40 cellular contexts compared by ENCODE assay signal in genomic region chrX:8126092-8126491, GRCh38. TPM values are rescaled to one million over a fixed set of nuclear protein-coding genes. Genes with fewer than 3 reads are reported as not detected.
"Had no signal": no experiment of that assay in that cellular context is flagged by ENCODE, and none has a peak within 500 bp of the region (broad histone marks: within the 10 kb centered on the region; RNA-seq: fewer than 3 reads in every experiment).

No MANE protein-coding gene starts in this region.

- H3K9me3 Mint-ChIP-seq: activated B cell treated with CpG ODN at 0.5 μM for 24 hours; activated CD4-positive, alpha-beta memory T cell treated with anti-CD3 and anti-CD28 coated beads for 36 hours; activated CD8-positive, alpha-beta T cell treated with anti-CD3 and anti-CD28 coated beads for 36 hours; activated naive CD4-positive, alpha-beta T cell treated with anti-CD3 and anti-CD28 coated beads for 36 hours; activated naive CD4-positive, alpha-beta T cell treated with anti-CD3 and anti-CD28 coated beads, Interleukin-2, amount 50 U/mL, for 72 hours; activated naive CD8-positive, alpha-beta T cell treated with anti-CD3 and anti-CD28 coated beads for 36 hours; activated T-cell treated with anti-CD3 and anti-CD28 coated beads, Interleukin-2, amount 50 U/mL, for 4 hours; activated T-cell treated with anti-CD3 and anti-CD28 coated beads, Interleukin-2, amount 50 U/mL, for 72 hours; activated T-helper 1 cell treated with anti-CD3 and anti-CD28 coated beads, Interleukin-12 subunit alpha, Interleukin-12 subunit beta, Interleukin-2, Interleukin-4 antibody, amounts not matched to agents 30 ng/mL and 10 ng/mL and 1 ng/mL, durations not matched to agents 14 hours and 24 hours and 36 hours; activated T-helper 17 cell treated with anti-CD3 and anti-CD28 coated beads, Interleukin-2, amount 50 U/mL, for 72 hours; central memory CD8-positive, alpha-beta T cell; T-helper 2 cell treated with Interferon-gamma antibody and Interleukin-4, amounts not matched to agents 5 μg/mL and 100 μg/mL, for 36 hours had no signal

- H3K36me3 Mint-ChIP-seq: activated CD4-positive, alpha-beta memory T cell treated with anti-CD3 and anti-CD28 coated beads for 36 hours; activated naive CD4-positive, alpha-beta T cell treated with anti-CD3 and anti-CD28 coated beads, Interleukin-2, amount 50 U/mL, for 72 hours had no signal

- H3K4me1 Mint-ChIP-seq: activated B cell treated with CpG ODN at 0.5 μM for 24 hours; activated CD4-positive, alpha-beta T cell treated with anti-CD3 and anti-CD28 coated beads, Interleukin-2, amount 10 ng/mL, durations not matched to agents 24 days and 14 days; activated naive CD8-positive, alpha-beta T cell treated with anti-CD3 and anti-CD28 coated beads for 36 hours; activated T-helper 17 cell treated with anti-CD3 and anti-CD28 coated beads, Interleukin-2, amount 50 U/mL, for 72 hours; central memory CD8-positive, alpha-beta T cell had no signal

- H3K27me3 Mint-ChIP-seq: activated B cell treated with CpG ODN at 0.5 μM for 24 hours; activated CD4-positive, alpha-beta memory T cell treated with anti-CD3 and anti-CD28 coated beads for 36 hours; activated CD4-positive, alpha-beta T cell treated with anti-CD3 and anti-CD28 coated beads, Interleukin-2, amount 10 ng/mL, durations not matched to agents 24 days and 14 days; activated CD8-positive, alpha-beta T cell treated with anti-CD3 and anti-CD28 coated beads for 36 hours; activated naive CD8-positive, alpha-beta T cell treated with anti-CD3 and anti-CD28 coated beads for 36 hours; activated T-helper 17 cell treated with anti-CD3 and anti-CD28 coated beads, Interleukin-2, amount 50 U/mL, for 72 hours; central memory CD8-positive, alpha-beta T cell had no signal

- DNase-seq: activated B cell treated with CpG ODN at 0.5 μM for 24 hours; activated CD4-positive, alpha-beta memory T cell treated with anti-CD3 and anti-CD28 coated beads for 36 hours; activated CD4-positive, alpha-beta T cell treated with anti-CD3 and anti-CD28 coated beads for 4 hours; activated CD4-positive, alpha-beta T cell treated with anti-CD3 and anti-CD28 coated beads, Interleukin-2, amount 10 ng/mL, durations not matched to agents 24 days and 14 days; activated CD4-positive, alpha-beta T cell treated with anti-CD3 and anti-CD28 coated beads, Interleukin-2, amount 50 U/mL, for 1 hour; activated CD4-positive, alpha-beta T cell treated with anti-CD3 and anti-CD28 coated beads, Interleukin-2, amount 50 U/mL, for 4 hours; activated CD4-positive, CD25-positive, alpha-beta regulatory T cell treated with anti-CD3 and anti-CD28 coated beads, Interleukin-2, amount 50 U/mL, for 72 hours; activated CD8-positive, alpha-beta memory T cell treated with anti-CD3 and anti-CD28 coated beads, Interleukin-2, amount 50 U/mL, for 4 hours; activated CD8-positive, alpha-beta T cell treated with anti-CD3 and anti-CD28 coated beads for 36 hours; activated effector memory CD4-positive, alpha-beta T cell treated with anti-CD3 and anti-CD28 coated beads, Interleukin-2, amount 50 U/mL, for 16 hours; activated gamma-delta T cell treated with Interleukin-2 at 50 U/mL for 16 hours; activated naive CD4-positive, alpha-beta T cell; activated naive CD4-positive, alpha-beta T cell treated with anti-CD3 and anti-CD28 coated beads for 36 hours; activated naive CD4-positive, alpha-beta T cell treated with anti-CD3 and anti-CD28 coated beads, Interleukin-2, amount 50 U/mL, for 16 hours; activated naive CD8-positive, alpha-beta T cell treated with anti-CD3 and anti-CD28 coated beads for 36 hours; activated T-cell treated with anti-CD3 and anti-CD28 coated beads for 4 hours; activated T-cell treated with anti-CD3 and anti-CD28 coated beads, Interleukin-2, amount 50 U/mL, for 1 hour; activated T-cell treated with anti-CD3 and anti-CD28 coated beads, Interleukin-2, amount 50 U/mL, for 4 hours; activated T-cell treated with anti-CD3 and anti-CD28 coated beads, Interleukin-2, amount 50 U/mL, for 72 hours; adrenal gland; amygdala; anterior cingulate cortex; body of pancreas; brain microvascular endothelial cell; cerebellar nuclear complex; T-helper 1 cell; T-helper 2 cell; T-helper 9 cell had no signal

- H3K36me3 ChIP-seq: adrenal gland, ascending aorta, brain microvascular endothelial cell, breast epithelium had no signal

- H3K27ac ChIP-seq: adrenal gland, ascending aorta, body of pancreas, brain microvascular endothelial cell, breast epithelium, VCaP had no signal

- FAIRE-seq: TTC549 had no signal

- H3K4me3 Mint-ChIP-seq: activated B cell treated with CpG ODN at 0.5 μM for 24 hours; activated CD4-positive, alpha-beta memory T cell treated with anti-CD3 and anti-CD28 coated beads for 36 hours; activated CD4-positive, alpha-beta T cell treated with anti-CD3 and anti-CD28 coated beads, Interleukin-2, amount 10 ng/mL, durations not matched to agents 24 days and 14 days; activated CD8-positive, alpha-beta T cell treated with anti-CD3 and anti-CD28 coated beads for 36 hours; activated naive CD4-positive, alpha-beta T cell treated with anti-CD3 and anti-CD28 coated beads for 36 hours; activated naive CD8-positive, alpha-beta T cell treated with anti-CD3 and anti-CD28 coated beads for 36 hours; activated T-cell treated with anti-CD3 and anti-CD28 coated beads, Interleukin-2, amount 50 U/mL, for 4 hours; activated T-cell treated with anti-CD3 and anti-CD28 coated beads, Interleukin-2, amount 50 U/mL, for 72 hours; activated T-helper 1 cell treated with anti-CD3 and anti-CD28 coated beads, Interleukin-12 subunit alpha, Interleukin-12 subunit beta, Interleukin-2, Interleukin-4 antibody, amounts not matched to agents 30 ng/mL and 10 ng/mL and 1 ng/mL, durations not matched to agents 14 hours and 24 hours and 36 hours; activated T-helper 17 cell treated with anti-CD3 and anti-CD28 coated beads, Interleukin-2, amount 50 U/mL, for 72 hours; central memory CD8-positive, alpha-beta T cell; T-helper 1 cell treated with Interleukin-12 subunit alpha and Interleukin-12 subunit beta and Interleukin-4 antibody, amounts not matched to agents 30 μg/mL and 1 μg/mL, for 36 hours; T-helper 2 cell treated with Interferon-gamma antibody and Interleukin-4, amounts not matched to agents 5 μg/mL and 100 μg/mL, for 36 hours had no signal

- H3K27ac Mint-ChIP-seq: activated B cell treated with CpG ODN at 0.5 μM for 24 hours; activated CD4-positive, alpha-beta memory T cell treated with anti-CD3 and anti-CD28 coated beads for 36 hours; activated CD4-positive, alpha-beta T cell treated with anti-CD3 and anti-CD28 coated beads, Interleukin-2, amount 10 ng/mL, durations not matched to agents 24 days and 14 days; activated CD8-positive, alpha-beta T cell treated with anti-CD3 and anti-CD28 coated beads for 36 hours; activated naive CD4-positive, alpha-beta T cell treated with anti-CD3 and anti-CD28 coated beads for 36 hours; activated naive CD4-positive, alpha-beta T cell treated with anti-CD3 and anti-CD28 coated beads, Interleukin-2, amount 50 U/mL, for 72 hours; activated naive CD8-positive, alpha-beta T cell treated with anti-CD3 and anti-CD28 coated beads for 36 hours; activated T-cell treated with anti-CD3 and anti-CD28 coated beads, Interleukin-2, amount 50 U/mL, for 72 hours; activated T-helper 1 cell treated with anti-CD3 and anti-CD28 coated beads, Interleukin-12 subunit alpha, Interleukin-12 subunit beta, Interleukin-2, Interleukin-4 antibody, amounts not matched to agents 30 ng/mL and 10 ng/mL and 1 ng/mL, durations not matched to agents 14 hours and 24 hours and 36 hours; activated T-helper 17 cell treated with anti-CD3 and anti-CD28 coated beads, Interleukin-2, amount 50 U/mL, for 72 hours; T-helper 1 cell treated with Interleukin-12 subunit alpha and Interleukin-12 subunit beta and Interleukin-4 antibody, amounts not matched to agents 30 μg/mL and 1 μg/mL, for 36 hours; T-helper 2 cell treated with Interferon-gamma antibody and Interleukin-4, amounts not matched to agents 5 μg/mL and 100 μg/mL, for 36 hours had no signal

- H3K9me3 ChIP-seq: adrenal gland, ascending aorta, body of pancreas, breast epithelium had no signal

- H3K4me3 ChIP-seq: adrenal gland, ascending aorta, body of pancreas, breast epithelium had no signal

- H3K4me1 ChIP-seq: adrenal gland, ascending aorta, body of pancreas, breast epithelium had no signal

- H3K27me3 ChIP-seq: adrenal gland, ascending aorta, body of pancreas, brain microvascular endothelial cell had no signal

- ATAC-seq: activated CD8-positive, alpha-beta T cell treated with anti-CD3 and anti-CD28 coated beads for 36 hours; activated naive CD4-positive, alpha-beta T cell treated with anti-CD3 and anti-CD28 coated beads, Interleukin-2, amount 50 U/mL, for 72 hours; activated T-cell treated with anti-CD3 and anti-CD28 coated beads, Interleukin-2, amount 50 U/mL, for 4 hours; activated T-cell treated with anti-CD3 and anti-CD28 coated beads, Interleukin-2, amount 50 U/mL, for 72 hours; activated T-helper 17 cell treated with anti-CD3 and anti-CD28 coated beads, Interleukin-2, amount 50 U/mL, for 72 hours; body of pancreas had no signal

RNA-seq across cellular contexts. Expression of gene VCX2, which starts 45.0 kb away (rescaled TPM):
- total RNA-seq: activated B cell treated with CpG ODN at 0.5 μM for 24 hours; activated CD4-positive, alpha-beta memory T cell treated with anti-CD3 and anti-CD28 coated beads for 36 hours; activated CD4-positive, alpha-beta T cell treated with anti-CD3 and anti-CD28 coated beads, Interleukin-2, amount 10 ng/mL, durations not matched to agents 24 days and 14 days; activated CD8-positive, alpha-beta memory T cell treated with anti-CD3 and anti-CD28 coated beads for 36 hours; activated CD8-positive, alpha-beta T cell treated with anti-CD3 and anti-CD28 coated beads for 36 hours; activated naive CD4-positive, alpha-beta T cell treated with anti-CD3 and anti-CD28 coated beads for 36 hours; activated naive CD4-positive, alpha-beta T cell treated with anti-CD3 and anti-CD28 coated beads, Interleukin-2, amount 50 U/mL, for 72 hours; activated naive CD8-positive, alpha-beta T cell treated with anti-CD3 and anti-CD28 coated beads for 36 hours; activated T-cell treated with anti-CD3 and anti-CD28 coated beads, Interleukin-2, amount 50 U/mL, for 4 hours; activated T-cell treated with anti-CD3 and anti-CD28 coated beads, Interleukin-2, amount 50 U/mL, for 72 hours; activated T-helper 1 cell treated with anti-CD3 and anti-CD28 coated beads, Interleukin-12 subunit alpha, Interleukin-12 subunit beta, Interleukin-2, Interleukin-4 antibody, amounts not matched to agents 30 ng/mL and 10 ng/mL and 1 ng/mL, durations not matched to agents 14 hours and 24 hours and 36 hours; activated T-helper 17 cell treated with anti-CD3 and anti-CD28 coated beads, Interleukin-2, amount 50 U/mL, for 72 hours; adrenal gland; ascending aorta; body of pancreas; breast epithelium; cardiac septum had no signal
- polyA plus RNA-seq: adrenal gland had no signal
